8 cellular contexts compared by ENCODE assay signal in the genomic region with DNA sequence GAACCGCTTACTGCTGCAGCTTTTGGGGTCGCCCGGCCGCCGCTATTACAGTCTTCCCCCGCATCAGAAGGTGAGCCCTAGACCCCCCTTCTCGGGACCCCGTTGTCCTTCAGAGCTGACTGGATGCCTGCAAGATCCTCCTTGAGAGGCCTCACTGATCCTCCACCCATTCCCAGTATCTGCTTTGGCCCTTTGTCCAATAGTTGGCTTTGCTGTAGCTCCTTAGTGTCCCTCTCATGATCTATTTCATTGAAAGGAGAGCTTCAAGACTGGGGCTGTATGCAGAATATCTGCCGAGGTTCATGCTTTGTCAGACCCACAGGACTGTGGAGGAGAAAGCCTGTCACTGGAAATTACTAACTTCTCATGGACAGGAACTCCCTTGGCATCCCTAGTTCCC. TPM values are rescaled to one million over a fixed set of nuclear protein-coding genes. Genes with fewer than 3 reads are reported as not detected.
DNase-seq lines count a peak whose midpoint lies in the region; ATAC-seq and TF ChIP-seq lines count a peak whose summit lies in the region.

No MANE protein-coding gene starts in this region.

- H3K27me3 ChIP-seq in SJSA1 (replicated peaks) (no peaks in the 10 kb centered on the region), esophagus muscularis mucosa (no peaks in the 10 kb centered on the region)

- H3K4me1 ChIP-seq in SJSA1 (replicated peaks) (peaks cover 6% of the 10 kb centered on the region), esophagus muscularis mucosa (peaks cover 5 to 26% (median 19%) of the 10 kb centered on the region in 4 donors)

- TF ChIP-seq POLR2A in esophagus muscularis mucosa (IDR thresholded peaks at IDR 0.05; ENCODE audit: low read depth), result no peak

- H3K9me3 ChIP-seq in SJSA1 (replicated peaks) (no peaks in the 10 kb centered on the region; the same call in 1 of the 2 replicates), esophagus muscularis mucosa (no peaks in the 10 kb centered on the region)

- peaks cover 3 to 28% (median 8%) of the 10 kb centered on the region in 3 donors for H3K36me3 Mint-ChIP-seq in naive thymus-derived CD8-positive, alpha-beta T cell

- H3K27me3 Mint-ChIP-seq in naive thymus-derived CD8-positive, alpha-beta T cell, result no peaks in the 10 kb centered on the region

- peaks cover 16 to 36% (median 32%) of the 10 kb centered on the region in 4 donors for H3K4me1 Mint-ChIP-seq in naive thymus-derived CD8-positive, alpha-beta T cell

- peak overlapping the region; percentile 98 to 100 (median 100) for H3K4me3 Mint-ChIP-seq in naive thymus-derived CD8-positive, alpha-beta T cell

- intact Hi-C loops in esophagus muscularis mucosa (cut with DNase I), result no loop called here

- H3K27ac Mint-ChIP-seq in naive thymus-derived CD8-positive, alpha-beta T cell, result peak overlapping the region; percentile 92 to 100 (median 99)

- TF ChIP-seq EP300 in esophagus muscularis mucosa (IDR thresholded peaks at IDR 0.05), result no peak

- peaks cover 6% of the 10 kb centered on the region; the same call in 1 of the 2 replicates for H3K36me3 ChIP-seq in SJSA1
- peaks cover 22 to 53% (median 31%) of the 10 kb centered on the region in 4 donors for H3K36me3 ChIP-seq in esophagus muscularis mucosa

- H3K4me3 ChIP-seq in SJSA1 (peak overlapping the region; percentile 79), esophagus muscularis mucosa (peak overlapping the region; percentile 70 to 95 (median 89))

- WGBS in esophagus muscularis mucosa, result 0% methylated on average over 8 of the region's 9 CpGs

- POLR2A ChIA-PET in naive thymus-derived CD8-positive, alpha-beta T cell (lab: Charles Lee), result interaction anchor here (0.9 to 2.4 kb wide), 2 partner anchors 50 to 99 kb away, joined by 3 to 9 read pairs; no protein-coding TSS in a partner anchor

- no peak for TF ChIP-seq CTCF in esophagus muscularis mucosa (IDR thresholded peaks at IDR 0.05)

- peak; percentile 4 for ATAC-seq in GM21526 (IDR thresholded peaks at IDR 0.05; ENCODE audit: low FRiP score, unreplicated experiment)
- ATAC-seq in naive thymus-derived CD8-positive, alpha-beta T cell, result no peak
- ATAC-seq in HG02610 (IDR thresholded peaks at IDR 0.05; ENCODE audit: unreplicated experiment), result no peak
- ATAC-seq in HG03432 (IDR thresholded peaks at IDR 0.05; ENCODE audit: unreplicated experiment), result no peak

- DNase-seq in COLO829 (ENCODE audit: low spot score), result peak; percentile 6
- peak in 1 of 2 experiments; percentile 22 for DNase-seq in SJSA1 (ENCODE audit: low read depth in 1 of 2, low spot score in 2 of 2)
- no peak for DNase-seq in esophagus muscularis mucosa (ENCODE audit: extremely low spot score)
- DNase-seq in naive thymus-derived CD8-positive, alpha-beta T cell, result no peak
- DNase-seq in middle frontal gyrus (ENCODE audit: extremely low spot score, low spot score), result no peak

- H3K27ac ChIP-seq in SJSA1 (peak overlapping the region; percentile 83), esophagus muscularis mucosa (replicated peaks in 1 of 4) (peak overlapping the region; percentile 90 to 96 (median 92))

- H3K9me3 Mint-ChIP-seq in naive thymus-derived CD8-positive, alpha-beta T cell, result no peaks in the 10 kb centered on the region

RNA-seq across cellular contexts. Expression of a gene that starts 0.5 kb away (rescaled TPM):
- 18.4 and 26.6 TPM in 2 replicates for total RNA-seq in SJSA1 (2014; rRNA removed; shearing (Covaris generic))
- 10 to 100 TPM; 27.2 to 32.4 (median 29.4) TPM for total RNA-seq in esophagus muscularis mucosa
- total RNA-seq in naive thymus-derived CD8-positive, alpha-beta T cell, result 10 to 100 TPM; 20.0 to 20.5 TPM
- 10 to 100 TPM; 22.4 to 26.1 (median 24.5) TPM for polyA plus RNA-seq in naive thymus-derived CD8-positive, alpha-beta T cell

RNA-seq across cellular contexts. Expression of a gene that starts 48.1 kb away (rescaled TPM):
- total RNA-seq in SJSA1 (2014; rRNA removed; shearing (Covaris generic)), result 0.19 and 2.6 TPM in 2 replicates
- 1 to 10 TPM in 2 of 4 donors, under 1 TPM in 2; 0.83 to 1.5 (median 1.1) TPM for total RNA-seq in esophagus muscularis mucosa
- total RNA-seq in naive thymus-derived CD8-positive, alpha-beta T cell, result not detected
- polyA plus RNA-seq in naive thymus-derived CD8-positive, alpha-beta T cell, result under 1 TPM in 2 of 3 donors, not detected in 1; 0.50 to 0.87 TPM

RNA-seq across cellular contexts. Expression of a gene that starts 48.4 kb away (rescaled TPM):
- 13.5 and 24.4 TPM in 2 replicates for total RNA-seq in SJSA1 (2014; rRNA removed; shearing (Covaris generic))
- 10 to 100 TPM; 13.7 to 20.4 (median 16.1) TPM for total RNA-seq in esophagus muscularis mucosa
- total RNA-seq in naive thymus-derived CD8-positive, alpha-beta T cell, result 10 to 100 TPM; 21.5 to 21.7 TPM
- 10 to 100 TPM in 1 of 3 donors, 1 to 10 TPM in 2; 9.8 to 12.6 (median 10.0) TPM for polyA plus RNA-seq in naive thymus-derived CD8-positive, alpha-beta T cell
